14 cellular contexts compared by ENCODE assay signal in the genomic region with DNA sequence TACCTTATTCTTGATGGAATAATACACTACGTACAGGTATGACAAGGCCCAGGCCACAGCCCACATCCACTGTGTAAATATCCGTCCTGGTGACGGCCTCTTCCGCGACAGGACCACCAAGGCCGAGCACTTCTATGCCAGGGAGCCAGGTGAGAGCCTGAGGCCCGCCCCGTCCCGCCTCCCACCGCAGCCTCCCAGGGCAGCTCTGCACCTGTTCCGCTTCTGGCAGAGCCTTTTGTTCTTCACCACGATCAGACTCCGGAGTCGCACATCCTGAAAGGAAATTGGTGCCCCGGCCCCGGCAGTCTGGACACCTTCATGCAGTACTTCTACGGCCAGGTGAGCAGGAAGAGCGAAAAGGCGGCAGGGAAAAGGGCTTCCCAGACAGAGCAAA. TPM values are rescaled to one million over a fixed set of nuclear protein-coding genes. Genes with fewer than 3 reads are reported as not detected.
DNase-seq lines count a peak whose midpoint lies in the region; ATAC-seq and TF ChIP-seq lines count a peak whose summit lies in the region.
"Had no signal": no experiment of that assay in that cellular context is flagged by ENCODE, and none has a peak within 500 bp of the region (broad histone marks: within the 10 kb centered on the region; RNA-seq: fewer than 3 reads in every experiment).

No MANE protein-coding gene starts in this region.

- H3K9me3 Mint-ChIP-seq in neural crest cell = no peaks in the 10 kb centered on the region
- H3K9me3 Mint-ChIP-seq: T-cell had no signal

- H3K4me3 Mint-ChIP-seq in neural crest cell = peak overlapping the region; percentile 27
- H3K4me3 Mint-ChIP-seq: activated CD8-positive, alpha-beta T cell treated with anti-CD3 and anti-CD28 coated beads, Interleukin-2, amount 10 ng/mL, durations not matched to agents 7 days and 5 days had no signal

- TF ChIP-seq CTCF in VCaP (conservative IDR thresholded peaks at IDR 0.05) = no peak
- TF ChIP-seq CTCF in neural crest cell (conservative IDR thresholded peaks at IDR 0.05) = no peak
- TF ChIP-seq CTCF in foreskin fibroblast (IDR thresholded peaks at IDR 0.05; ENCODE audit: low read depth, low read length) = no peak

- DNase-seq in NCI-H1105 (lab: John Stamatoyannopoulos, UW) = peak; percentile 30
- no peak for DNase-seq in NCI-H1105 treated with DMSO at 0.1 percent for 48 hours (lab: John Stamatoyannopoulos, UW)
- peak; percentile 55 for DNase-seq in NCI-H146 treated with DMSO at 0.1 percent for 48 hours (lab: John Stamatoyannopoulos, UW; ENCODE audit: unreplicated experiment)
- DNase-seq in neural crest cell (ENCODE audit: low read depth, low spot score) = no peak
- DNase-seq in DMS114 treated with DMSO at 0.1 percent for 48 hours (lab: John Stamatoyannopoulos, UW; ENCODE audit: unreplicated experiment) = no peak
- no peak for DNase-seq in foreskin fibroblast
- DNase-seq: activated CD8-positive, alpha-beta T cell treated with anti-CD3 and anti-CD28 coated beads, Interleukin-2, amount 10 ng/mL, durations not matched to agents 7 days and 5 days; DND-41; dorsolateral prefrontal cortex; stimulated activated CD4-positive, alpha-beta T cell treated with anti-CD3 and anti-CD28 coated beads, Interleukin-4, amount 100 ng/mL, for 4 hours; T-cell had no signal

- H3K36me3 Mint-ChIP-seq in neural crest cell (ENCODE audit: low read depth) = no peaks in the 10 kb centered on the region
- H3K36me3 Mint-ChIP-seq: T-cell had no signal

- peaks cover 7% of the 10 kb centered on the region for H3K4me1 Mint-ChIP-seq in neural crest cell

- peaks cover 33% of the 10 kb centered on the region for H3K27me3 Mint-ChIP-seq in neural crest cell (ENCODE audit: low read depth)

- H3K4me3 ChIP-seq in foreskin fibroblast (ENCODE audit: low read depth in 1 of 2, low read length in 2 of 2) = no peak overlapping the region
- H3K4me3 ChIP-seq: prostate gland had no signal

- peak overlapping the region; percentile 59 for H3K27ac ChIP-seq in VCaP
- H3K27ac ChIP-seq: dorsolateral prefrontal cortex, prostate gland had no signal

- no peak overlapping the region for H3K27ac Mint-ChIP-seq in neural crest cell (ENCODE audit: unreplicated experiment)
- H3K27ac Mint-ChIP-seq: activated CD8-positive, alpha-beta T cell treated with anti-CD3 and anti-CD28 coated beads, Interleukin-2, amount 10 ng/mL, durations not matched to agents 7 days and 5 days had no signal

- no peak for ATAC-seq in HG02885 (IDR thresholded peaks at IDR 0.05; ENCODE audit: poor library complexity, unreplicated experiment)

RNA-seq across cellular contexts. Expression of a gene that starts 10.6 kb away (rescaled TPM):
- total RNA-seq in neural crest cell = 75.6 and 76.2 TPM in 2 replicates

RNA-seq across cellular contexts. Expression of a gene that starts 16.4 kb away (rescaled TPM):
- total RNA-seq in neural crest cell = 2.3 and 3.4 TPM in 2 replicates

RNA-seq across cellular contexts. Expression of a gene that starts 17.1 kb away (rescaled TPM):
- 24.4 and 26.7 TPM in 2 replicates for total RNA-seq in neural crest cell

RNA-seq across cellular contexts. Expression of a gene that starts 30.2 kb away (rescaled TPM):
- 72.1 and 74.7 TPM in 2 replicates for total RNA-seq in neural crest cell

Comparison
In these comparisons a context has a peak if more than half of its experiments do, and no peak if none do; other contexts are left out.
1. DNase-seq: peak in NCI-H1105 (single experiment) and NCI-H146 treated with DMSO at 0.1 percent for 48 hours (single experiment); none in NCI-H1105 treated with DMSO at 0.1 percent for 48 hours (single experiment), neural crest cell (single experiment), DMS114 treated with DMSO at 0.1 percent for 48 hours (single experiment) and foreskin fibroblast (0 of 2).